In the genomic region with DNA sequence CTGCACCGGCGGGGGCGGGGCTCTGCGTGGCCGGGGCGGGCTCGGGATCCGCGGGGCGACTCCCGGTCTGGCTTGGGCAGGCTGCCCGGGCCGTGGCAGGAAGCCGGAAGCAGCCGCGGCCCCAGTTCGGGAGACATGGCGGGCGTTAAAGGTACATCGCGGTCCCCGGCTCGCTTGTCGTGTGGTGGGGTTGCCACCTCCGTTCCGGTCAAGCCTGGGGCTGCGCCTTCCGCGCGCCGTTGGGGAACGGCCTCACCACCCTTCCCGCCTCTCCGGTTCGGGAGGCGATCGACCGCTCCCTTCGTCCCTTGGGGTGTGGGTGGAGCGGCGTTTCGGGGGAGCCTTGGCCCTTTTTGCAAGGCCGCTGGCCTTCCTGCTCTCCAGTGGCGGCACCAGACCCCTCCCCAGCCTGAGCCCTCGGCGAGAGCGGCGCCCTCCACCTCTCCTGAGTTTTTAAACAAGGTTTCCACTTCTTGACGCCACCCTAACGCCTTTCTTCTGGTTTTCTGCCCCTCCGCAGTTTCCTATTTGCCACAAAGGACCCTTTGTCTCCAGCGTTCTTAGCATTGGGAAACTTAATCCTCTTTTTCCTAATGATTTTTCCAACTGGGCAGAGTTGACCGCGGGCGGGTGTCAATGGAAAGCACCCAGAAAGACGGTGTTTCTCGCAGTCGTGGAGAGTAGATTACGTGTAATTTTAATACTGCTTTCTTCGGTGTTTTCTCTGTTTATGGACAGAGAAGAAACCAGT, we compare ENCODE assay signal across 1 cellular context.
TF ChIP-seq lines count a peak whose summit lies in the region.

A gene with protein sequence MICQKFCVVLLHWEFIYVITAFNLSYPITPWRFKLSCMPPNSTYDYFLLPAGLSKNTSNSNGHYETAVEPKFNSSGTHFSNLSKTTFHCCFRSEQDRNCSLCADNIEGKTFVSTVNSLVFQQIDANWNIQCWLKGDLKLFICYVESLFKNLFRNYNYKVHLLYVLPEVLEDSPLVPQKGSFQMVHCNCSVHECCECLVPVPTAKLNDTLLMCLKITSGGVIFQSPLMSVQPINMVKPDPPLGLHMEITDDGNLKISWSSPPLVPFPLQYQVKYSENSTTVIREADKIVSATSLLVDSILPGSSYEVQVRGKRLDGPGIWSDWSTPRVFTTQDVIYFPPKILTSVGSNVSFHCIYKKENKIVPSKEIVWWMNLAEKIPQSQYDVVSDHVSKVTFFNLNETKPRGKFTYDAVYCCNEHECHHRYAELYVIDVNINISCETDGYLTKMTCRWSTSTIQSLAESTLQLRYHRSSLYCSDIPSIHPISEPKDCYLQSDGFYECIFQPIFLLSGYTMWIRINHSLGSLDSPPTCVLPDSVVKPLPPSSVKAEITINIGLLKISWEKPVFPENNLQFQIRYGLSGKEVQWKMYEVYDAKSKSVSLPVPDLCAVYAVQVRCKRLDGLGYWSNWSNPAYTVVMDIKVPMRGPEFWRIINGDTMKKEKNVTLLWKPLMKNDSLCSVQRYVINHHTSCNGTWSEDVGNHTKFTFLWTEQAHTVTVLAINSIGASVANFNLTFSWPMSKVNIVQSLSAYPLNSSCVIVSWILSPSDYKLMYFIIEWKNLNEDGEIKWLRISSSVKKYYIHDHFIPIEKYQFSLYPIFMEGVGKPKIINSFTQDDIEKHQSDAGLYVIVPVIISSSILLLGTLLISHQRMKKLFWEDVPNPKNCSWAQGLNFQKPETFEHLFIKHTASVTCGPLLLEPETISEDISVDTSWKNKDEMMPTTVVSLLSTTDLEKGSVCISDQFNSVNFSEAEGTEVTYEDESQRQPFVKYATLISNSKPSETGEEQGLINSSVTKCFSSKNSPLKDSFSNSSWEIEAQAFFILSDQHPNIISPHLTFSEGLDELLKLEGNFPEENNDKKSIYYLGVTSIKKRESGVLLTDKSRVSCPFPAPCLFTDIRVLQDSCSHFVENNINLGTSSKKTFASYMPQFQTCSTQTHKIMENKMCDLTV (plus strand): TSS at position 79 of the 751 bp plus-strand sequence. CDS start 144,898 bp downstream, outside the sequence.
A gene with protein sequence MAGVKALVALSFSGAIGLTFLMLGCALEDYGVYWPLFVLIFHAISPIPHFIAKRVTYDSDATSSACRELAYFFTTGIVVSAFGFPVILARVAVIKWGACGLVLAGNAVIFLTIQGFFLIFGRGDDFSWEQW (plus strand): TSS at position 79 of the 751 bp plus-strand sequence. CDS start 57 bp downstream, at position 136.

TF ChIP-seq in HepG2, 621 proteins besides CTCF, POLR2A, EP300 and RAD21 (continued from another document and continues in another):
- TF ChIP-seq, protein P1, sequence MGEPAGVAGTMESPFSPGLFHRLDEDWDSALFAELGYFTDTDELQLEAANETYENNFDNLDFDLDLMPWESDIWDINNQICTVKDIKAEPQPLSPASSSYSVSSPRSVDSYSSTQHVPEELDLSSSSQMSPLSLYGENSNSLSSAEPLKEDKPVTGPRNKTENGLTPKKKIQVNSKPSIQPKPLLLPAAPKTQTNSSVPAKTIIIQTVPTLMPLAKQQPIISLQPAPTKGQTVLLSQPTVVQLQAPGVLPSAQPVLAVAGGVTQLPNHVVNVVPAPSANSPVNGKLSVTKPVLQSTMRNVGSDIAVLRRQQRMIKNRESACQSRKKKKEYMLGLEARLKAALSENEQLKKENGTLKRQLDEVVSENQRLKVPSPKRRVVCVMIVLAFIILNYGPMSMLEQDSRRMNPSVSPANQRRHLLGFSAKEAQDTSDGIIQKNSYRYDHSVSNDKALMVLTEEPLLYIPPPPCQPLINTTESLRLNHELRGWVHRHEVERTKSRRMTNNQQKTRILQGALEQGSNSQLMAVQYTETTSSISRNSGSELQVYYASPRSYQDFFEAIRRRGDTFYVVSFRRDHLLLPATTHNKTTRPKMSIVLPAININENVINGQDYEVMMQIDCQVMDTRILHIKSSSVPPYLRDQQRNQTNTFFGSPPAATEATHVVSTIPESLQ (CRISPR knock-in tag; conservative IDR thresholded peaks at IDR 0.05) = no peak
- TF ChIP-seq RFXANK (CRISPR knock-in tag; IDR thresholded peaks at IDR 0.05) (no peak), ZNF234 (CRISPR knock-in tag; conservative IDR thresholded peaks at IDR 0.05) (no peak), KDM2A (CRISPR knock-in tag; IDR thresholded peaks at IDR 0.05; ENCODE audit: borderline replicate concordance, low read depth) (peak; percentile 95), NONO (IDR thresholded peaks at IDR 0.05) (no peak), NONO (CRISPR knock-in tag; conservative IDR thresholded peaks at IDR 0.05) (peak; percentile 77; the same call in 1 of the 2 replicates), NR3C1 (CRISPR knock-in tag; IDR thresholded peaks at IDR 0.05) (no peak), NBN (conservative IDR thresholded peaks at IDR 0.05) (no peak), SMARCE1 (IDR thresholded peaks at IDR 0.05; ENCODE audit: borderline replicate concordance) (no peak), SMC3 (IDR thresholded peaks at IDR 0.05; ENCODE audit: low read length) (no peak), WIZ (CRISPR knock-in tag; IDR thresholded peaks at IDR 0.05) (0 out of 2 replicates have a peak, but pooled peaks have one; percentile 89), ZSCAN25 (CRISPR knock-in tag; IDR thresholded peaks at IDR 0.05) (no peak), PHF5A (CRISPR knock-in tag; IDR thresholded peaks at IDR 0.05; ENCODE audit: low read depth, unreplicated experiment) (no peak), ADNP (CRISPR knock-in tag; IDR thresholded peaks at IDR 0.05) (no peak), TBX2 (CRISPR knock-in tag; IDR thresholded peaks at IDR 0.05; ENCODE audit: borderline replicate concordance) (no peak; the same call in 1 of the 2 replicates), HES4 (CRISPR knock-in tag; IDR thresholded peaks at IDR 0.05; ENCODE audit: borderline replicate concordance) (0 out of 2 replicates have a peak, but pooled peaks have one; percentile 47), SIX4 (CRISPR knock-in tag; IDR thresholded peaks at IDR 0.05) (no peak), ARNT2 (CRISPR knock-in tag; IDR thresholded peaks at IDR 0.05; ENCODE audit: low read depth) (peak; percentile 85; the same call in 1 of the 2 replicates), AKAP8 (CRISPR knock-in tag; IDR thresholded peaks at IDR 0.05) (no peak), HNRNPH1 (optimal IDR thresholded peaks at IDR 0.05; ENCODE audit: low read depth, low read length) (no peak), ZNF556 (CRISPR knock-in tag; IDR thresholded peaks at IDR 0.05; ENCODE audit: borderline replicate concordance) (peak; percentile 57; the same call in 1 of the 2 replicates), ZNF614 (CRISPR knock-in tag; IDR thresholded peaks at IDR 0.05; ENCODE audit: borderline replicate concordance) (no peak), ZNF451 (CRISPR knock-in tag; IDR thresholded peaks at IDR 0.05) (peak; percentile 60; the same call in 1 of the 2 replicates), ZC3H4 (CRISPR knock-in tag; IDR thresholded peaks at IDR 0.05; ENCODE audit: borderline replicate concordance) (no peak), YY1 (IDR thresholded peaks at IDR 0.05; ENCODE audit: insufficient read depth, insufficient replicate concordance, low read depth, low read length) (peak; percentile 93), ZNF772 (CRISPR knock-in tag; IDR thresholded peaks at IDR 0.05) (peak; percentile 43; the same call in 1 of the 2 replicates), KDM5B (CRISPR knock-in tag; IDR thresholded peaks at IDR 0.05; ENCODE audit: borderline replicate concordance) (peak; percentile 90; the same call in 1 of the 2 replicates), JDP2 (CRISPR knock-in tag; IDR thresholded peaks at IDR 0.05; ENCODE audit: borderline replicate concordance) (no peak), KLF15 (CRISPR knock-in tag; IDR thresholded peaks at IDR 0.05; ENCODE audit: borderline replicate concordance) (no peak), HCFC1 (IDR thresholded peaks at IDR 0.05; ENCODE audit: low read depth, low read length) (no peak), SP1 (IDR thresholded peaks at IDR 0.05) (no peak), SP1 (CRISPR knock-in tag; IDR thresholded peaks at IDR 0.05) (0 out of 2 replicates have a peak, but pooled peaks have one; percentile 29), RORA (CRISPR knock-in tag; IDR thresholded peaks at IDR 0.05) (no peak), ZNF331 (CRISPR knock-in tag; IDR thresholded peaks at IDR 0.05) (peak; percentile 65; the same call in 1 of the 2 replicates), ZFP37 (CRISPR knock-in tag; IDR thresholded peaks at IDR 0.05; ENCODE audit: borderline replicate concordance) (no peak; the same call in 1 of the 2 replicates), ZKSCAN1 (IDR thresholded peaks at IDR 0.05; ENCODE audit: low read length) (no peak), SNAPC2 (CRISPR knock-in tag; IDR thresholded peaks at IDR 0.05) (no peak), AGO1 (IDR thresholded peaks at IDR 0.05; ENCODE audit: low read depth, low read length, poor library complexity, severe bottlenecking) (no peak), PHF8 (CRISPR knock-in tag; IDR thresholded peaks at IDR 0.05) (peak; percentile 96), KDM3A (CRISPR knock-in tag; IDR thresholded peaks at IDR 0.05; ENCODE audit: low read depth) (no peak), HDAC1 (CRISPR knock-in tag; IDR thresholded peaks at IDR 0.05) (peak; percentile 80), ZNF607 (CRISPR knock-in tag; IDR thresholded peaks at IDR 0.05; ENCODE audit: borderline replicate concordance) (no peak)
- TF ChIP-seq, protein P2, sequence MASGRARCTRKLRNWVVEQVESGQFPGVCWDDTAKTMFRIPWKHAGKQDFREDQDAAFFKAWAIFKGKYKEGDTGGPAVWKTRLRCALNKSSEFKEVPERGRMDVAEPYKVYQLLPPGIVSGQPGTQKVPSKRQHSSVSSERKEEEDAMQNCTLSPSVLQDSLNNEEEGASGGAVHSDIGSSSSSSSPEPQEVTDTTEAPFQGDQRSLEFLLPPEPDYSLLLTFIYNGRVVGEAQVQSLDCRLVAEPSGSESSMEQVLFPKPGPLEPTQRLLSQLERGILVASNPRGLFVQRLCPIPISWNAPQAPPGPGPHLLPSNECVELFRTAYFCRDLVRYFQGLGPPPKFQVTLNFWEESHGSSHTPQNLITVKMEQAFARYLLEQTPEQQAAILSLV (CRISPR knock-in tag; IDR thresholded peaks at IDR 0.05; ENCODE audit: borderline replicate concordance) = peak; percentile 75; the same call in 1 of the 2 replicates
- TF ChIP-seq, protein P3, sequence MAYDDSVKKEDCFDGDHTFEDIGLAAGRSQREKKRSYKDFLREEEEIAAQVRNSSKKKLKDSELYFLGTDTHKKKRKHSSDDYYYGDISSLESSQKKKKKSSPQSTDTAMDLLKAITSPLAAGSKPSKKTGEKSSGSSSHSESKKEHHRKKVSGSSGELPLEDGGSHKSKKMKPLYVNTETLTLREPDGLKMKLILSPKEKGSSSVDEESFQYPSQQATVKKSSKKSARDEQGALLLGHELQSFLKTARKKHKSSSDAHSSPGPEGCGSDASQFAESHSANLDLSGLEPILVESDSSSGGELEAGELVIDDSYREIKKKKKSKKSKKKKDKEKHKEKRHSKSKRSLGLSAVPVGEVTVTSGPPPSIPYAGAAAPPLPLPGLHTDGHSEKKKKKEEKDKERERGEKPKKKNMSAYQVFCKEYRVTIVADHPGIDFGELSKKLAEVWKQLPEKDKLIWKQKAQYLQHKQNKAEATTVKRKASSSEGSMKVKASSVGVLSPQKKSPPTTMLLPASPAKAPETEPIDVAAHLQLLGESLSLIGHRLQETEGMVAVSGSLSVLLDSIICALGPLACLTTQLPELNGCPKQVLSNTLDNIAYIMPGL (CRISPR knock-in tag; IDR thresholded peaks at IDR 0.05; ENCODE audit: borderline replicate concordance in 1 of 2, low read depth in 1 of 2) = peak; percentile 58 to 84; a peak in 3 of 4 replicates
- TF ChIP-seq, protein P4, sequence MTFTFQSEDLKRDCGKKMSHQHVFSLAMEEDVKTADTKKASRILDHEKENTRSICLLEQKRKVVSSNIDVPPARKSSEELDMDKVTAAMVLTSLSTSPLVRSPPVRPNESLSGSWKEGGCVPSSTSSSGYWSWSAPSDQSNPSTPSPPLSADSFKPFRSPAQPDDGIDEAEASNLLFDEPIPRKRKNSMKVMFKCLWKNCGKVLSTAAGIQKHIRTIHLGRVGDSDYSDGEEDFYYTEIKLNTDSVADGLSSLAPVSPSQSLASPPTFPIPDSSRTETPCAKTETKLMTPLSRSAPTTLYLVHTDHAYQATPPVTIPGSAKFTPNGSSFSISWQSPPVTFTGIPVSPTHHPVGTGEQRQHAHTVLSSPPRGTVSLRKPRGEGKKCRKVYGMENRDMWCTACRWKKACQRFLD (CRISPR knock-in tag; IDR thresholded peaks at IDR 0.05; ENCODE audit: borderline replicate concordance) = 0 out of 2 replicates have a peak, but pooled peaks have one; percentile 27
- TF ChIP-seq, protein P5, sequence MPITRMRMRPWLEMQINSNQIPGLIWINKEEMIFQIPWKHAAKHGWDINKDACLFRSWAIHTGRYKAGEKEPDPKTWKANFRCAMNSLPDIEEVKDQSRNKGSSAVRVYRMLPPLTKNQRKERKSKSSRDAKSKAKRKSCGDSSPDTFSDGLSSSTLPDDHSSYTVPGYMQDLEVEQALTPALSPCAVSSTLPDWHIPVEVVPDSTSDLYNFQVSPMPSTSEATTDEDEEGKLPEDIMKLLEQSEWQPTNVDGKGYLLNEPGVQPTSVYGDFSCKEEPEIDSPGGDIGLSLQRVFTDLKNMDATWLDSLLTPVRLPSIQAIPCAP (CRISPR knock-in tag; IDR thresholded peaks at IDR 0.05; ENCODE audit: low read depth) = no peak
- TF ChIP-seq, protein P6, sequence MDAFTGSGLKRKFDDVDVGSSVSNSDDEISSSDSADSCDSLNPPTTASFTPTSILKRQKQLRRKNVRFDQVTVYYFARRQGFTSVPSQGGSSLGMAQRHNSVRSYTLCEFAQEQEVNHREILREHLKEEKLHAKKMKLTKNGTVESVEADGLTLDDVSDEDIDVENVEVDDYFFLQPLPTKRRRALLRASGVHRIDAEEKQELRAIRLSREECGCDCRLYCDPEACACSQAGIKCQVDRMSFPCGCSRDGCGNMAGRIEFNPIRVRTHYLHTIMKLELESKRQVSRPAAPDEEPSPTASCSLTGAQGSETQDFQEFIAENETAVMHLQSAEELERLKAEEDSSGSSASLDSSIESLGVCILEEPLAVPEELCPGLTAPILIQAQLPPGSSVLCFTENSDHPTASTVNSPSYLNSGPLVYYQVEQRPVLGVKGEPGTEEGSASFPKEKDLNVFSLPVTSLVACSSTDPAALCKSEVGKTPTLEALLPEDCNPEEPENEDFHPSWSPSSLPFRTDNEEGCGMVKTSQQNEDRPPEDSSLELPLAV (CRISPR knock-in tag; conservative IDR thresholded peaks at IDR 0.05; ENCODE audit: low read depth) = no peak
- TF ChIP-seq, protein P7, sequence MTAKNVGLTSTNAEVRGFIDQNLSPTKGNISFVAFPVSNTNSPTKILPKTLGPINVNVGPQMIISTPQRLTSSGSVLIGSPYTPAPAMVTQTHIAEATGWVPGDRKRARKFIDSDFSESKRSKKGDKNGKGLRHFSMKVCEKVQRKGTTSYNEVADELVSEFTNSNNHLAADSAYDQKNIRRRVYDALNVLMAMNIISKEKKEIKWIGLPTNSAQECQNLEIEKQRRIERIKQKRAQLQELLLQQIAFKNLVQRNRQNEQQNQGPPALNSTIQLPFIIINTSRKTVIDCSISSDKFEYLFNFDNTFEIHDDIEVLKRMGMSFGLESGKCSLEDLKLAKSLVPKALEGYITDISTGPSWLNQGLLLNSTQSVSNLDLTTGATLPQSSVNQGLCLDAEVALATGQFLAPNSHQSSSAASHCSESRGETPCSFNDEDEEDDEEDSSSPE (CRISPR knock-in tag; IDR thresholded peaks at IDR 0.05) = peak; percentile 60
- TF ChIP-seq, protein P8, sequence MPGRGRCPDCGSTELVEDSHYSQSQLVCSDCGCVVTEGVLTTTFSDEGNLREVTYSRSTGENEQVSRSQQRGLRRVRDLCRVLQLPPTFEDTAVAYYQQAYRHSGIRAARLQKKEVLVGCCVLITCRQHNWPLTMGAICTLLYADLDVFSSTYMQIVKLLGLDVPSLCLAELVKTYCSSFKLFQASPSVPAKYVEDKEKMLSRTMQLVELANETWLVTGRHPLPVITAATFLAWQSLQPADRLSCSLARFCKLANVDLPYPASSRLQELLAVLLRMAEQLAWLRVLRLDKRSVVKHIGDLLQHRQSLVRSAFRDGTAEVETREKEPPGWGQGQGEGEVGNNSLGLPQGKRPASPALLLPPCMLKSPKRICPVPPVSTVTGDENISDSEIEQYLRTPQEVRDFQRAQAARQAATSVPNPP (CRISPR knock-in tag; IDR thresholded peaks at IDR 0.05) = no peak
